In genomic region chrX:10314530-10315104, GRCh38 we compare ENCODE assay signal across 1 cellular context.
TF ChIP-seq lines count a peak whose summit lies in the region.

No MANE protein-coding gene starts in this region.

TF ChIP-seq in A549, 52 proteins besides CTCF, POLR2A, EP300 and RAD21 (continued from another document):
- TF ChIP-seq, protein P1, sequence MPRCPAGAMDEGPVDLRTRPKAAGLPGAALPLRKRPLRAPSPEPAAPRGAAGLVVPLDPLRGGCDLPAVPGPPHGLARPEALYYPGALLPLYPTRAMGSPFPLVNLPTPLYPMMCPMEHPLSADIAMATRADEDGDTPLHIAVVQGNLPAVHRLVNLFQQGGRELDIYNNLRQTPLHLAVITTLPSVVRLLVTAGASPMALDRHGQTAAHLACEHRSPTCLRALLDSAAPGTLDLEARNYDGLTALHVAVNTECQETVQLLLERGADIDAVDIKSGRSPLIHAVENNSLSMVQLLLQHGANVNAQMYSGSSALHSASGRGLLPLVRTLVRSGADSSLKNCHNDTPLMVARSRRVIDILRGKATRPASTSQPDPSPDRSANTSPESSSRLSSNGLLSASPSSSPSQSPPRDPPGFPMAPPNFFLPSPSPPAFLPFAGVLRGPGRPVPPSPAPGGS (IDR thresholded peaks at IDR 0.05): peak; percentile 34; the same call in 1 of the 3 replicates
- TF ChIP-seq NFE2L2 (conservative IDR thresholded peaks at IDR 0.05; ENCODE audit: low read length) (no peak), CBX8 (IDR thresholded peaks at IDR 0.05) (no peak), SMC3 (IDR thresholded peaks at IDR 0.05) (0 out of 3 replicates have a peak, but pooled peaks have one; percentile 5), FOSB (CRISPR knock-in tag; IDR thresholded peaks at IDR 0.05) (no peak), JUN (IDR thresholded peaks at IDR 0.05) (peak; percentile 54 to 78; a peak in 4 of 5 replicates)
TF ChIP-seq in A549: peak in this region for 5.
